In the genomic region with DNA sequence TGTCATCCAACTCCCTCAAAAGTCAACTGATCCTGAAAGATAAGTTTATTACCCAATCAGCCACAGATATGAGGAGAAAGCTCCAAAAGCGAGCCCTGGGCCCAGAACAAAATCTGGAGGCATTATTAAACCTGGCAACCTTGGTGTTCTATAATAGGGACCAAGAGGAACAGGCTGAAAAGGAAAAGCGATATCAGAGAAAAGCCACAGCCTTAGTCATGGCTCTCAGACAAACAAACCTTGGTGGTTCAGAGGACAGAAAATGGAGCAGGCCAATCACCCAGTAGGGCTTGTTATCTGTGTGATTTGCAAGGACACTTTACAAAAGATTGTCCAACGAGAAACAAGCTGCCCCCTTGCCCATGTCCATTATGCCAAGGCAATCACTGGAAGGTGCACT, we compare ENCODE assay signal across 15 cellular contexts. TPM values are rescaled to one million over a fixed set of nuclear protein-coding genes. Genes with fewer than 3 reads are reported as not detected.
"Had no signal": no experiment of that assay in that cellular context is flagged by ENCODE, and none has a peak within 500 bp of the region (broad histone marks: within the 10 kb centered on the region; RNA-seq: fewer than 3 reads in every experiment).

No MANE protein-coding gene starts in this region.

RNA-seq across cellular contexts. Expression of gene EPYC, which starts 19.4 kb away (rescaled TPM):
- total RNA-seq: activated B cell treated with CpG ODN at 0.5 μM for 24 hours; activated CD4-positive, alpha-beta memory T cell treated with anti-CD3 and anti-CD28 coated beads for 36 hours; activated CD4-positive, alpha-beta memory T cell treated with anti-CD3 and anti-CD28 coated beads, Interleukin-2, amount 10 ng/mL, durations not matched to agents 7 days and 5 days; activated CD4-positive, alpha-beta T cell treated with anti-CD3 and anti-CD28 coated beads for 36 hours; activated CD4-positive, alpha-beta T cell treated with anti-CD3 and anti-CD28 coated beads, Interleukin-2, amount 10 ng/mL, durations not matched to agents 24 days and 14 days; activated CD4-positive, alpha-beta T cell treated with anti-CD3 and anti-CD28 coated beads, Interleukin-2, amount 10 ng/mL, durations not matched to agents 7 days and 5 days; activated CD8-positive, alpha-beta memory T cell treated with anti-CD3 and anti-CD28 coated beads for 36 hours; activated CD8-positive, alpha-beta memory T cell treated with anti-CD3 and anti-CD28 coated beads, Interleukin-2, amount 10 ng/mL, durations not matched to agents 7 days and 5 days; activated CD8-positive, alpha-beta T cell treated with anti-CD3 and anti-CD28 coated beads for 36 hours; activated CD8-positive, alpha-beta T cell treated with anti-CD3 and anti-CD28 coated beads, Interleukin-2, amount 10 ng/mL, durations not matched to agents 7 days and 5 days; T-cell; T-helper 1 cell treated with Interleukin-12 subunit alpha and Interleukin-12 subunit beta and Interleukin-4 antibody, amounts not matched to agents 30 ng/mL and 1 ng/mL, for 36 hours; T-helper 17 cell; T-helper 2 cell treated with Interferon-gamma antibody and Interleukin-4, amounts not matched to agents 100 ng/mL and 5 ng/mL, for 36 hours; WTC11 had no signal

RNA-seq across cellular contexts. Expression of gene CCER1, which starts 30.4 kb away (rescaled TPM):
- total RNA-seq: activated B cell treated with CpG ODN at 0.5 μM for 24 hours; activated CD4-positive, alpha-beta memory T cell treated with anti-CD3 and anti-CD28 coated beads for 36 hours; activated CD4-positive, alpha-beta memory T cell treated with anti-CD3 and anti-CD28 coated beads, Interleukin-2, amount 10 ng/mL, durations not matched to agents 7 days and 5 days; activated CD4-positive, alpha-beta T cell treated with anti-CD3 and anti-CD28 coated beads for 36 hours; activated CD4-positive, alpha-beta T cell treated with anti-CD3 and anti-CD28 coated beads, Interleukin-2, amount 10 ng/mL, durations not matched to agents 24 days and 14 days; activated CD4-positive, alpha-beta T cell treated with anti-CD3 and anti-CD28 coated beads, Interleukin-2, amount 10 ng/mL, durations not matched to agents 7 days and 5 days; activated CD8-positive, alpha-beta memory T cell treated with anti-CD3 and anti-CD28 coated beads for 36 hours; activated CD8-positive, alpha-beta memory T cell treated with anti-CD3 and anti-CD28 coated beads, Interleukin-2, amount 10 ng/mL, durations not matched to agents 7 days and 5 days; activated CD8-positive, alpha-beta T cell treated with anti-CD3 and anti-CD28 coated beads for 36 hours; activated CD8-positive, alpha-beta T cell treated with anti-CD3 and anti-CD28 coated beads, Interleukin-2, amount 10 ng/mL, durations not matched to agents 7 days and 5 days; T-cell; T-helper 1 cell treated with Interleukin-12 subunit alpha and Interleukin-12 subunit beta and Interleukin-4 antibody, amounts not matched to agents 30 ng/mL and 1 ng/mL, for 36 hours; T-helper 17 cell; T-helper 2 cell treated with Interferon-gamma antibody and Interleukin-4, amounts not matched to agents 100 ng/mL and 5 ng/mL, for 36 hours; WTC11 had no signal
